8 cellular contexts compared by ENCODE assay signal in genomic region chr9:29213374-29214161, GRCh38. TPM values are rescaled to one million over a fixed set of nuclear protein-coding genes. Genes with fewer than 3 reads are reported as not detected.
DNase-seq lines count a peak whose midpoint lies in the region; ATAC-seq and TF ChIP-seq lines count a peak whose summit lies in the region.

Gene LINGO2 (minus strand): TSS chr9:29213601.

- no peaks in the 10 kb centered on the region; the same call in 2 of the 3 replicates for H3K9me3 Mint-ChIP-seq in GM23338

- peaks cover 15% of the 10 kb centered on the region for H3K4me1 ChIP-seq in GM23338 (ENCODE audit: insufficient read depth)

- H3K27ac ChIP-seq in GM23338 (ENCODE audit: low read depth) = no peak within 1 kb of the TSS

- no peaks in the 10 kb centered on the region for H3K36me3 ChIP-seq in GM23338 (ENCODE audit: insufficient read depth)

- DNase-seq in GM23338 (ENCODE audit: low spot score) (peak; percentile 79), NCI-H446 treated with DMSO at 0.1 percent for 48 hours (lab: John Stamatoyannopoulos, UW) (peak; percentile 82), ecto neural progenitor cell (ENCODE audit: low spot score) (peak; percentile 71), myocyte (ENCODE audit: low read depth) (peak; percentile 8), DMS153 treated with DMSO at 0.1 percent for 48 hours (lab: John Stamatoyannopoulos, UW; ENCODE audit: unreplicated experiment) (no peak)

- H3K4me3 Mint-ChIP-seq in GM23338 = peak within 1 kb of the TSS; percentile 78

- peak within 1 kb of the TSS; percentile 86 for H3K4me3 ChIP-seq in GM23338

- H3K79me2 ChIP-seq in GM23338 (replicated peaks; ENCODE audit: insufficient read depth) = peaks cover 23% of the 10 kb centered on the region

- ATAC-seq in GM23338 (peak; percentile 69), GM19467 (IDR thresholded peaks at IDR 0.05; ENCODE audit: unreplicated experiment) (no peak), GM21381 (IDR thresholded peaks at IDR 0.05; ENCODE audit: unreplicated experiment) (no peak), GM21825 (IDR thresholded peaks at IDR 0.05; ENCODE audit: unreplicated experiment) (no peak)

- peak within 1 kb of the TSS; percentile 97 for H2AFZ ChIP-seq in GM23338

- peaks cover 60% of the 10 kb centered on the region for H3K27me3 ChIP-seq in GM23338 (ENCODE audit: insufficient read depth)

- peak within 1 kb of the TSS; percentile 95 for H3K27ac Mint-ChIP-seq in GM23338

- H3K4me2 ChIP-seq in GM23338 = peak within 1 kb of the TSS; percentile 98

- H3F3A ChIP-seq in GM23338 (replicated peaks; ENCODE audit: low read depth) = 0 out of 2 replicates have a peak, but pooled peaks cover 4% of the 10 kb centered on the region

- no peaks in the 10 kb centered on the region for H4K20me1 ChIP-seq in GM23338 (replicated peaks; ENCODE audit: insufficient read depth)

- H3K9me2 ChIP-seq in GM23338 (ENCODE audit: insufficient read depth) = no peaks in the 10 kb centered on the region

- TF ChIP-seq CTCF in GM23338 (conservative IDR thresholded peaks at IDR 0.05; ENCODE audit: low read depth in 2 of 2) = no peak

- H3K36me3 Mint-ChIP-seq in GM23338 (ENCODE audit: low read depth) = no peaks in the 10 kb centered on the region

- peaks cover 38% of the 10 kb centered on the region for H3K27me3 Mint-ChIP-seq in GM23338 (ENCODE audit: insufficient read depth, low read depth, poor library complexity)

- H3K4me1 Mint-ChIP-seq in GM23338 = peaks cover 42% of the 10 kb centered on the region

TF ChIP-seq in GM23338, 12 proteins besides CTCF, POLR2A, EP300 and RAD21:
- peak; percentile 34 for TF ChIP-seq POLR2AphosphoS5 (IDR thresholded peaks at IDR 0.05; ENCODE audit: low read depth)
- TF ChIP-seq ZNF114 (CRISPR knock-in tag; IDR thresholded peaks at IDR 0.05) = no peak

RNA-seq across cellular contexts. Expression of gene LINGO2, which starts in this region (rescaled TPM):
- total RNA-seq in GM23338 (2014; rRNA removed; shearing (Covaris generic)) = 1.2 and 1.7 TPM in 2 replicates
- polyA plus RNA-seq in GM23338 (2016; fragmentation: Nextera tagmentation; extraction: Ambion mirVana) = 0.43 and 1.0 TPM in 2 replicates
- total RNA-seq in myocyte = 0.11 TPM in 1 of 2 replicates, not detected in the other
- 0.37 TPM for polyA plus RNA-seq in myocyte (2012)

Comparison
In these comparisons a context has a peak if more than half of its experiments do, and no peak if none do; other contexts are left out.
1. Peak in DNase-seq in myocyte; RNA of the gene not detected or under 1 TPM.